In the genomic region with DNA sequence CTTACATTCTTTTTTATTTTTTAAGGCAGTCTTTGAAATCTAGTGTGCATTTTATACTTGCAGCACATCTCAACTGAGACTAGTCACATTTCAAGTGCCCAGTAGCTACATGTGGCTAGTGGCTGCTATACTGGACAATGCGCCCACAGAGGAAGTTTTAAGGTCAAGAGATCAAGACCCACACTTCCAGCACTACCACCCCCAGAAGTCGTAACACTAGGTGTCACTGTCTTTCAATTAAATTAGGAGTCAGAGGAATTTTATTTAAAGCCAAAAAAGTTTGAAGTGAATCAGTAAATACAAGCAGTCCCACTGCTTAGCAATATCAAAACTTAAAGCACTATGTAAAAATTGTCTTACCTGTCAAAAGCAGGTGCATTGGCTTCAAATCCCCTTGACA, we compare ENCODE assay signal across 1 cellular context.
TF ChIP-seq lines count a peak whose summit lies in the region.

No MANE protein-coding gene starts in this region.

TF ChIP-seq in endothelial cell of umbilical vein, 7 proteins besides CTCF, POLR2A, EP300 and RAD21 (continued from another document):
- TF ChIP-seq GATA2 (IDR thresholded peaks at IDR 0.05; ENCODE audit: insufficient read depth, insufficient read length, low read depth, low read length) (no peak), FOS (IDR thresholded peaks at IDR 0.05; ENCODE audit: borderline replicate concordance, insufficient read depth, low read length) (no peak)
